In the genomic region with DNA sequence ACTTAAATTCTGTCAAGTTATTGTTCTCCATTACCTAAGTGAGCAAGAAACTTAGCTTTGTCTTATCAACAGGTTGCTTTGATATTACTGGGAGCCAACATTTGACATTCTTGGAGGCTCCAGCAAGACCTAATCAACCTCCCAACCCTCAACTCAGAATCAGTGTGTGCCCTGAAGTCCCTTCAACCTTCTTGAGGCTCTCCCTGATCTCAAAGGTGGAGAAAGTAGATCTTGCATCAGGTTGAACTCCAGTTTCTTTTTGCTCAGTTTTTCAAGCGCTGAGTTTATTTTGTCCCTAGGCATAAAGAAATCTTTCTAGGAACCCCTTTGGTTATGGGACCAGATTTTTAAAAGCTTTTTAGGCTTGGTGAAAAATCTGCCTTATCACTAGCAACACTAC, we compare ENCODE assay signal across 8 cellular contexts. TPM values are rescaled to one million over a fixed set of nuclear protein-coding genes. Genes with fewer than 3 reads are reported as not detected.
DNase-seq lines count a peak whose midpoint lies in the region; ATAC-seq, FAIRE-seq and TF ChIP-seq lines count a peak whose summit lies in the region.

No MANE protein-coding gene starts in this region.

- no peak for DNase-seq in GM12865 (ENCODE audit: low read depth)
- DNase-seq in RWPE2 (ENCODE audit: low spot score), result no peak
- peak; percentile 36 to 56 for DNase-seq in erythroblast (lab: John Stamatoyannopoulos, UW)
- no peak for DNase-seq in gastrocnemius medialis
- no peak for DNase-seq in GM19239 (ENCODE audit: insufficient read length, low spot score)
- DNase-seq in NCI-H2227 treated with DMSO at 0.1 percent for 48 hours (lab: John Stamatoyannopoulos, UW), result no peak

- ATAC-seq in RWPE2 (ENCODE audit: low read depth), result no peak
- no peak for ATAC-seq in gastrocnemius medialis
- ATAC-seq in GM19351 (IDR thresholded peaks at IDR 0.05; ENCODE audit: unreplicated experiment), result no peak
- no peak for ATAC-seq in HG02973 (IDR thresholded peaks at IDR 0.05; ENCODE audit: unreplicated experiment)

- H3K9me3 ChIP-seq in RWPE2 (ENCODE audit: severe bottlenecking), result no peaks in the 10 kb centered on the region
- H3K9me3 ChIP-seq in gastrocnemius medialis, result no peaks in the 10 kb centered on the region

- H3K36me3 ChIP-seq in RWPE2 (ENCODE audit: low read depth) (peaks cover 38% of the 10 kb centered on the region), gastrocnemius medialis (no peaks in the 10 kb centered on the region)

- intact Hi-C loops in gastrocnemius medialis (cut with DNase I; ENCODE audit: low total_unique reads), result loop anchor here (5.0 to 10.0 kb wide), 2 partner anchors 401 to 567 kb away; partner anchors contain the start of genes LPXN and ZFP91

- in situ Hi-C loops in gastrocnemius medialis (cut with MboI; ENCODE audit: low sequenced_read_pairs in 4 of 4), result loop anchor here (25.0 kb wide), 3 partner anchors 482 to 582 kb away; no protein-coding TSS in a partner anchor

- H3K27me3 ChIP-seq in RWPE2 (ENCODE audit: insufficient read depth, poor library complexity, severe bottlenecking) (no peaks in the 10 kb centered on the region), gastrocnemius medialis (no peaks in the 10 kb centered on the region)

- H3K4me1 ChIP-seq in RWPE2 (ENCODE audit: insufficient read depth, poor library complexity, severe bottlenecking) (peaks cover 22% of the 10 kb centered on the region), gastrocnemius medialis (peaks cover 7 to 12% of the 10 kb centered on the region in 2 donors)

- H3K4me3 ChIP-seq in GM12865 (ENCODE audit: low read depth, low read length) (peak overlapping the region; percentile 63), RWPE2 (ENCODE audit: severe bottlenecking) (peak overlapping the region; percentile 43), gastrocnemius medialis (peak overlapping the region; percentile 68 to 90 (median 80))

- TF ChIP-seq CTCF in GM12865 (IDR thresholded peaks at IDR 0.05; ENCODE audit: insufficient read depth, low read depth, low read length, missing control alignments) (no peak), RWPE2 (IDR thresholded peaks at IDR 0.05; ENCODE audit: poor library complexity, severe bottlenecking) (no peak), gastrocnemius medialis (IDR thresholded peaks at IDR 0.05 in 4 of 5, conservative IDR thresholded peaks at IDR 0.05 in 1 of 5) (no peak)

- TF ChIP-seq POLR2A in erythroblast (IDR thresholded peaks at IDR 0.05; ENCODE audit: low read length), result no peak
- TF ChIP-seq POLR2A in gastrocnemius medialis (IDR thresholded peaks at IDR 0.05), result no peak

- no peak for FAIRE-seq in GM19239 (lab: Jason Lieb, UNC)

- H3K27ac ChIP-seq in RWPE2 (ENCODE audit: poor library complexity, severe bottlenecking), result peak overlapping the region; percentile 84
- H3K27ac ChIP-seq in gastrocnemius medialis, result peak overlapping the region; percentile 70 to 82 (median 80)

RNA-seq across cellular contexts. Expression of gene FAM111A, which starts 1.4 kb away (rescaled TPM):
- 1 to 10 TPM; 2.0 to 7.0 (median 3.7) TPM for total RNA-seq in gastrocnemius medialis

RNA-seq across cellular contexts. Expression of gene DTX4, which starts 27.8 kb away (rescaled TPM):
- total RNA-seq in gastrocnemius medialis, result under 1 TPM; 0.15 to 0.91 (median 0.47) TPM

RNA-seq across cellular contexts. Expression of gene FAM111B, which starts 37.1 kb away (rescaled TPM):
- under 1 TPM in 1 of 4 donors, not detected in 3; 0.31 TPM for total RNA-seq in gastrocnemius medialis

RNA-seq across cellular contexts. Expression of gene GLYATL1B, which starts 58.0 kb away (rescaled TPM):
- not detected for total RNA-seq in gastrocnemius medialis

Comparison
In these comparisons a context has a peak if more than half of its experiments do, and no peak if none do; other contexts are left out.
1. DNase-seq: peak in erythroblast (2 of 2); none in GM12865 (single experiment), RWPE2 (single experiment), gastrocnemius medialis (0 of 2), GM19239 (single experiment) and NCI-H2227 treated with DMSO at 0.1 percent for 48 hours (single experiment).
2. Peak in every context shown above with its lines, with median percentiles within 50 percentile points of each other: H3K4me3 ChIP-seq.